Comparison of ENCODE assay signal across 9 cellular contexts in genomic region chr15:94232107-94232506, GRCh38. TPM values are rescaled to one million over a fixed set of nuclear protein-coding genes. Genes with fewer than 3 reads are reported as not detected.
A peak's percentile ranks its signal among the peaks of the same experiment; 100 is the strongest.
DNase-seq lines count a peak whose midpoint lies in the region; ATAC-seq and TF ChIP-seq lines count a peak whose summit lies in the region.
"Had no signal": no experiment of that assay in that cellular context is flagged by ENCODE, and none has a peak within 500 bp of the region (broad histone marks: within the 10 kb centered on the region; RNA-seq: fewer than 3 reads in every experiment).

No MANE protein-coding gene starts in this region.

- peaks cover 26% of the 10 kb centered on the region for H3K79me2 ChIP-seq in smooth muscle cell (ENCODE audit: low read depth)

- peaks cover 8% of the 10 kb centered on the region for H3F3A ChIP-seq in smooth muscle cell (ENCODE audit: low read depth)

- no peaks in the 10 kb centered on the region for H3K27me3 ChIP-seq in smooth muscle cell (ENCODE audit: low read depth)

- peak overlapping the region; percentile 89 for H3K4me2 ChIP-seq in smooth muscle cell

- H3K27ac ChIP-seq in smooth muscle cell (ENCODE audit: low read depth), result peak overlapping the region; percentile 85

- 13% methylated on average over 9 of the region's 9 CpGs for WGBS in smooth muscle cell (ENCODE audit: low lambda C conversion rate)

- H3K4me3 ChIP-seq in fibroblast of villous mesenchyme (ENCODE audit: low read depth, low read length) (peak overlapping the region; percentile 73), smooth muscle cell (peak overlapping the region; percentile 89)

- no peaks in the 10 kb centered on the region for H3K9me3 ChIP-seq in smooth muscle cell (replicated peaks; ENCODE audit: low read depth)

- peak overlapping the region; percentile 74 for H3K9ac ChIP-seq in smooth muscle cell (ENCODE audit: low read depth)

- no peak for ATAC-seq in SK-N-SH treated with all-trans-retinoic acid at 6 μM for 48 hours

- DNase-seq in DMS53 (lab: John Stamatoyannopoulos, UW), result peak; percentile 38
- DNase-seq in DMS53 treated with DMSO at 0.1 percent for 48 hours (lab: John Stamatoyannopoulos, UW; ENCODE audit: unreplicated experiment), result no peak
- DNase-seq in OCI-M1 (lab: John Stamatoyannopoulos, UW), result peak; percentile 67
- DNase-seq in fibroblast of villous mesenchyme (ENCODE audit: low read depth), result no peak
- DNase-seq in smooth muscle cell (lab: John Stamatoyannopoulos, UW; ENCODE audit: unreplicated experiment), result no peak
- DNase-seq in NCI-H1048 (lab: John Stamatoyannopoulos, UW), result no peak
- no peak for DNase-seq in OCI-M2 (lab: John Stamatoyannopoulos, UW; ENCODE audit: unreplicated experiment)
- DNase-seq: stimulated activated CD4-positive, alpha-beta T cell treated with anti-CD3 and anti-CD28 coated beads, Interleukin-15, amount 100 ng/mL, for 24 hours had no signal

- H3K36me3 ChIP-seq in smooth muscle cell (ENCODE audit: low read depth), result no peaks in the 10 kb centered on the region

- H4K20me1 ChIP-seq in smooth muscle cell (ENCODE audit: low read depth), result peaks cover 31% of the 10 kb centered on the region

- no peak for TF ChIP-seq CTCF in fibroblast of villous mesenchyme (IDR thresholded peaks at IDR 0.05; ENCODE audit: insufficient read depth, low read depth, low read length)
- TF ChIP-seq CTCF in smooth muscle cell (IDR thresholded peaks at IDR 0.05; ENCODE audit: borderline replicate concordance, insufficient read depth, poor library complexity, severe bottlenecking), result no peak

- peaks cover 11% of the 10 kb centered on the region for H3K4me1 ChIP-seq in smooth muscle cell (ENCODE audit: low read depth)

- peak overlapping the region; percentile 93 for H2AFZ ChIP-seq in smooth muscle cell (ENCODE audit: low read depth)

TF ChIP-seq in SK-N-SH treated with all-trans-retinoic acid at 6 μM for 48 hours, 23 proteins besides CTCF, POLR2A, EP300 and RAD21:
- TF ChIP-seq GLIS3 (CRISPR knock-in tag; IDR thresholded peaks at IDR 0.05) (no peak), ARNTL (CRISPR knock-in tag; IDR thresholded peaks at IDR 0.05; ENCODE audit: borderline replicate concordance, low read depth) (no peak), RARB (CRISPR knock-in tag; IDR thresholded peaks at IDR 0.05) (no peak), SNAI2 (CRISPR knock-in tag; IDR thresholded peaks at IDR 0.05) (no peak), OSR1 (CRISPR knock-in tag; IDR thresholded peaks at IDR 0.05) (no peak), TCF4 (CRISPR knock-in tag; IDR thresholded peaks at IDR 0.05; ENCODE audit: borderline replicate concordance) (no peak), PPARA (CRISPR knock-in tag; IDR thresholded peaks at IDR 0.05; ENCODE audit: borderline replicate concordance) (no peak), CSDC2 (CRISPR knock-in tag; IDR thresholded peaks at IDR 0.05) (no peak), ZC3H10 (CRISPR knock-in tag; IDR thresholded peaks at IDR 0.05) (no peak), BACH2 (CRISPR knock-in tag; IDR thresholded peaks at IDR 0.05; ENCODE audit: borderline replicate concordance) (no peak), ZFP30 (CRISPR knock-in tag; IDR thresholded peaks at IDR 0.05) (no peak), ZNF70 (CRISPR knock-in tag; IDR thresholded peaks at IDR 0.05) (no peak), ZNF565 (CRISPR knock-in tag; conservative IDR thresholded peaks at IDR 0.05; ENCODE audit: low read depth) (no peak), ESRRG (CRISPR knock-in tag; IDR thresholded peaks at IDR 0.05) (no peak), ISL1 (CRISPR knock-in tag; IDR thresholded peaks at IDR 0.05) (no peak), ZNF8 (CRISPR knock-in tag; IDR thresholded peaks at IDR 0.05) (no peak), CREB5 (CRISPR knock-in tag; IDR thresholded peaks at IDR 0.05; ENCODE audit: low read depth) (no peak)
- TF ChIP-seq, protein P1, sequence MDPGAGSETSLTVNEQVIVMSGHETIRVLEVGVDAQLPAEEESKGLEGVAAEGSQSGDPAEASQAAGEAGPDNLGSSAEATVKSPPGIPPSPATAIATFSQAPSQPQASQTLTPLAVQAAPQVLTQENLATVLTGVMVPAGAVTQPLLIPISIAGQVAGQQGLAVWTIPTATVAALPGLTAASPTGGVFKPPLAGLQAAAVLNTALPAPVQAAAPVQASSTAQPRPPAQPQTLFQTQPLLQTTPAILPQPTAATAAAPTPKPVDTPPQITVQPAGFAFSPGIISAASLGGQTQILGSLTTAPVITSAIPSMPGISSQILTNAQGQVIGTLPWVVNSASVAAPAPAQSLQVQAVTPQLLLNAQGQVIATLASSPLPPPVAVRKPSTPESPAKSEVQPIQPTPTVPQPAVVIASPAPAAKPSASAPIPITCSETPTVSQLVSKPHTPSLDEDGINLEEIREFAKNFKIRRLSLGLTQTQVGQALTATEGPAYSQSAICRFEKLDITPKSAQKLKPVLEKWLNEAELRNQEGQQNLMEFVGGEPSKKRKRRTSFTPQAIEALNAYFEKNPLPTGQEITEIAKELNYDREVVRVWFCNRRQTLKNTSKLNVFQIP (CRISPR knock-in tag; IDR thresholded peaks at IDR 0.05; ENCODE audit: borderline replicate concordance, low read depth), result no peak
- TF ChIP-seq, protein P2, sequence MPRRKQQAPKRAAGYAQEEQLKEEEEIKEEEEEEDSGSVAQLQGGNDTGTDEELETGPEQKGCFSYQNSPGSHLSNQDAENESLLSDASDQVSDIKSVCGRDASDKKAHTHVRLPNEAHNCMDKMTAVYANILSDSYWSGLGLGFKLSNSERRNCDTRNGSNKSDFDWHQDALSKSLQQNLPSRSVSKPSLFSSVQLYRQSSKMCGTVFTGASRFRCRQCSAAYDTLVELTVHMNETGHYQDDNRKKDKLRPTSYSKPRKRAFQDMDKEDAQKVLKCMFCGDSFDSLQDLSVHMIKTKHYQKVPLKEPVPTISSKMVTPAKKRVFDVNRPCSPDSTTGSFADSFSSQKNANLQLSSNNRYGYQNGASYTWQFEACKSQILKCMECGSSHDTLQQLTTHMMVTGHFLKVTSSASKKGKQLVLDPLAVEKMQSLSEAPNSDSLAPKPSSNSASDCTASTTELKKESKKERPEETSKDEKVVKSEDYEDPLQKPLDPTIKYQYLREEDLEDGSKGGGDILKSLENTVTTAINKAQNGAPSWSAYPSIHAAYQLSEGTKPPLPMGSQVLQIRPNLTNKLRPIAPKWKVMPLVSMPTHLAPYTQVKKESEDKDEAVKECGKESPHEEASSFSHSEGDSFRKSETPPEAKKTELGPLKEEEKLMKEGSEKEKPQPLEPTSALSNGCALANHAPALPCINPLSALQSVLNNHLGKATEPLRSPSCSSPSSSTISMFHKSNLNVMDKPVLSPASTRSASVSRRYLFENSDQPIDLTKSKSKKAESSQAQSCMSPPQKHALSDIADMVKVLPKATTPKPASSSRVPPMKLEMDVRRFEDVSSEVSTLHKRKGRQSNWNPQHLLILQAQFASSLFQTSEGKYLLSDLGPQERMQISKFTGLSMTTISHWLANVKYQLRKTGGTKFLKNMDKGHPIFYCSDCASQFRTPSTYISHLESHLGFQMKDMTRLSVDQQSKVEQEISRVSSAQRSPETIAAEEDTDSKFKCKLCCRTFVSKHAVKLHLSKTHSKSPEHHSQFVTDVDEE (CRISPR knock-in tag; IDR thresholded peaks at IDR 0.05), result no peak
- TF ChIP-seq, protein P3, sequence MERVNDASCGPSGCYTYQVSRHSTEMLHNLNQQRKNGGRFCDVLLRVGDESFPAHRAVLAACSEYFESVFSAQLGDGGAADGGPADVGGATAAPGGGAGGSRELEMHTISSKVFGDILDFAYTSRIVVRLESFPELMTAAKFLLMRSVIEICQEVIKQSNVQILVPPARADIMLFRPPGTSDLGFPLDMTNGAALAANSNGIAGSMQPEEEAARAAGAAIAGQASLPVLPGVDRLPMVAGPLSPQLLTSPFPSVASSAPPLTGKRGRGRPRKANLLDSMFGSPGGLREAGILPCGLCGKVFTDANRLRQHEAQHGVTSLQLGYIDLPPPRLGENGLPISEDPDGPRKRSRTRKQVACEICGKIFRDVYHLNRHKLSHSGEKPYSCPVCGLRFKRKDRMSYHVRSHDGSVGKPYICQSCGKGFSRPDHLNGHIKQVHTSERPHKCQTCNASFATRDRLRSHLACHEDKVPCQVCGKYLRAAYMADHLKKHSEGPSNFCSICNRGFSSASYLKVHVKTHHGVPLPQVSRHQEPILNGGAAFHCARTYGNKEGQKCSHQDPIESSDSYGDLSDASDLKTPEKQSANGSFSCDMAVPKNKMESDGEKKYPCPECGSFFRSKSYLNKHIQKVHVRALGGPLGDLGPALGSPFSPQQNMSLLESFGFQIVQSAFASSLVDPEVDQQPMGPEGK (CRISPR knock-in tag; IDR thresholded peaks at IDR 0.05; ENCODE audit: borderline replicate concordance), result no peak

RNA-seq across cellular contexts. Expression of gene MCTP2, which starts 0.7 kb away (rescaled TPM):
- total RNA-seq in fibroblast of villous mesenchyme (2.2 and 4.5 TPM in 2 replicates), smooth muscle cell (32.1 and 59.8 TPM in 2 replicates)
- polyA plus RNA-seq in smooth muscle cell, result 9.9 and 12.1 TPM in 2 replicates

Comparison
In these comparisons a context has a peak if more than half of its experiments do, and no peak if none do; other contexts are left out.
1. DNase-seq: peak in DMS53 (single experiment) and OCI-M1 (single experiment); none in DMS53 treated with DMSO at 0.1 percent for 48 hours (single experiment), fibroblast of villous mesenchyme (single experiment), smooth muscle cell (single experiment), NCI-H1048 (single experiment) and OCI-M2 (single experiment).